21 cellular contexts compared by ENCODE assay signal in the genomic region with DNA sequence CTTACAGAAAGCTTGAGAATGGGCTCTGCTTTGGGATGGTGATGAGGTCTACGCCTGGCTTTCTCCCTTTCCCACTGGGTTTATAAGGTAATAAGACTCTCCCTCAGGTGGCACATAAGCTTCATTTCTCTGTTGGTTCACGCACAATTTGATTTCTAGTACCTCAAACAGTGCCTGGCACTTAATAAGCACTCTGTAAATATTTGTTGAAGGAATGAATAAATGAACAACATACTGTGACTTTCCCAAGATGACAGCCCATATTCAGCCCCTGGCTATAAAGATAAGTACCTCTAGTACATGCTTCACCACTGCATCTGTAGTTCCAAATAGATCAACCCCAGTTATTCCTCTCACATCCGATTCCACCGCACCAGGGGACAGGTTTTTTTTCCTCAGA. TPM values are rescaled to one million over a fixed set of nuclear protein-coding genes. Genes with fewer than 3 reads are reported as not detected.
DNase-seq lines count a peak whose midpoint lies in the region; ATAC-seq and TF ChIP-seq lines count a peak whose summit lies in the region.
"Had no signal": no experiment of that assay in that cellular context is flagged by ENCODE, and none has a peak within 500 bp of the region (broad histone marks: within the 10 kb centered on the region; RNA-seq: fewer than 3 reads in every experiment).

No MANE protein-coding gene starts in this region.

- H3K4me1 ChIP-seq in suprapubic skin: no peaks in the 10 kb centered on the region
- H3K4me1 ChIP-seq: A549, gastroesophageal sphincter, SJSA1 had no signal

- no peak for TF ChIP-seq CTCF in suprapubic skin (IDR thresholded peaks at IDR 0.05)
- TF ChIP-seq CTCF in RWPE1 (conservative IDR thresholded peaks at IDR 0.05; ENCODE audit: low read depth): no peak

- no peak for TF ChIP-seq POLR2A in suprapubic skin (IDR thresholded peaks at IDR 0.05)

- no peaks in the 10 kb centered on the region for H3K9me3 Mint-ChIP-seq in activated T-cell treated with anti-CD3 and anti-CD28 coated beads, Interleukin-2, amount 50 U/mL, for 72 hours
- H3K9me3 Mint-ChIP-seq: central memory CD8-positive, alpha-beta T cell; WTC11 had no signal

- H3K36me3 Mint-ChIP-seq in activated T-cell treated with anti-CD3 and anti-CD28 coated beads, Interleukin-2, amount 50 U/mL, for 72 hours (ENCODE audit: insufficient read depth in 2 of 2): peaks cover 6 to 49% of the 10 kb centered on the region in 2 donors

- H3K27ac ChIP-seq in substantia nigra (ENCODE audit: low read depth, low read length, poor library complexity, severe bottlenecking) (peak overlapping the region; percentile 56), suprapubic skin (no peak overlapping the region), RWPE1 (no peak overlapping the region)
- H3K27ac ChIP-seq: A549, C4-2B, gastroesophageal sphincter, PC-9, SJSA1 had no signal

- no peaks in the 10 kb centered on the region for H3K27me3 Mint-ChIP-seq in activated T-cell treated with anti-CD3 and anti-CD28 coated beads, Interleukin-2, amount 50 U/mL, for 72 hours (ENCODE audit: low read depth)
- H3K27me3 Mint-ChIP-seq: central memory CD8-positive, alpha-beta T cell had no signal

- H3K36me3 ChIP-seq in suprapubic skin: peaks cover 91% of the 10 kb centered on the region

- no peak overlapping the region for H3K4me3 Mint-ChIP-seq in activated T-cell treated with anti-CD3 and anti-CD28 coated beads, Interleukin-2, amount 50 U/mL, for 72 hours
- H3K4me3 Mint-ChIP-seq: central memory CD8-positive, alpha-beta T cell; WTC11 had no signal

- no peak for DNase-seq in activated T-cell treated with anti-CD3 and anti-CD28 coated beads, Interleukin-2, amount 50 U/mL, for 72 hours
- DNase-seq in activated T-cell treated with anti-CD3 and anti-CD28 coated beads, Interleukin-2, amount 50 U/mL, for 48 hours: no peak
- peak; percentile 49 to 63 for DNase-seq in NCI-H1930 (lab: John Stamatoyannopoulos, UW)
- DNase-seq in NCI-H748 (lab: John Stamatoyannopoulos, UW; ENCODE audit: unreplicated experiment): peak; percentile 96
- DNase-seq in substantia nigra (lab: John Stamatoyannopoulos, UW): no peak
- DNase-seq in suprapubic skin (ENCODE audit: low spot score in 2 of 2): no peak
- DNase-seq in GM03348 (ENCODE audit: low spot score): no peak
- no peak for DNase-seq in RWPE1 (ENCODE audit: low spot score)
- DNase-seq: activated effector memory CD4-positive, alpha-beta T cell treated with anti-CD3 and anti-CD28 coated beads, Interleukin-2, amount 50 U/mL, for 16 hours; effector CD4-positive, alpha-beta T cell; MG63; NCI-H524 treated with DMSO at 0.1 percent for 48 hours; PC-9; T-helper 2 cell had no signal

- POLR2A ChIA-PET in RWPE1 (lab: Yijun Ruan, JAX; ENCODE audit: low non-redundant PET): no interaction called here

- ATAC-seq in activated T-cell treated with anti-CD3 and anti-CD28 coated beads, Interleukin-2, amount 50 U/mL, for 72 hours (replicated peaks in 1 of 2): no peak
- ATAC-seq: A549, esophagus mucosa, gastroesophageal sphincter, WTC11 had no signal

- H3K27ac Mint-ChIP-seq in activated T-cell treated with anti-CD3 and anti-CD28 coated beads, Interleukin-2, amount 50 U/mL, for 72 hours: peak overlapping the region; percentile 8
- H3K27ac Mint-ChIP-seq: WTC11 had no signal

- no peak for TF ChIP-seq EP300 in suprapubic skin (IDR thresholded peaks at IDR 0.05)

- H3K4me3 ChIP-seq in suprapubic skin: no peak overlapping the region
- H3K4me3 ChIP-seq: A549, gastroesophageal sphincter, MG63, PC-9, SJSA1 had no signal

- H3K9me3 ChIP-seq in suprapubic skin: no peaks in the 10 kb centered on the region
- H3K9me3 ChIP-seq: A549, gastroesophageal sphincter, MG63, SJSA1 had no signal

- 96% methylated on average over 4 of the region's 4 CpGs for WGBS in suprapubic skin

- CTCF ChIA-PET in RWPE1 (lab: Yijun Ruan, JAX): no interaction called here

- H3K4me1 Mint-ChIP-seq in activated T-cell treated with anti-CD3 and anti-CD28 coated beads, Interleukin-2, amount 50 U/mL, for 72 hours (ENCODE audit: low read depth): no peaks in the 10 kb centered on the region
- H3K4me1 Mint-ChIP-seq: WTC11 had no signal

- H3K27me3 ChIP-seq in suprapubic skin: no peaks in the 10 kb centered on the region
- H3K27me3 ChIP-seq: gastroesophageal sphincter, MG63, SJSA1 had no signal

RNA-seq across cellular contexts. Expression of gene COPA, which starts 17.8 kb away (rescaled TPM):
- 100 to 1,000 TPM; 198 to 201 TPM for total RNA-seq in activated T-cell treated with anti-CD3 and anti-CD28 coated beads, Interleukin-2, amount 50 U/mL, for 72 hours
- total RNA-seq in suprapubic skin: 10 to 100 TPM; 62.5 to 92.9 (median 87.2) TPM

RNA-seq across cellular contexts. Expression of gene NCSTN, which starts 17.9 kb away (rescaled TPM):
- 10 to 100 TPM; 65.2 to 66.3 TPM for total RNA-seq in activated T-cell treated with anti-CD3 and anti-CD28 coated beads, Interleukin-2, amount 50 U/mL, for 72 hours
- total RNA-seq in suprapubic skin: 10 to 100 TPM; 53.4 to 94.1 (median 71.1) TPM

RNA-seq across cellular contexts. Expression of gene PEX19, which starts 40.3 kb away (rescaled TPM):
- 10 to 100 TPM; 48.8 to 49.1 TPM for total RNA-seq in activated T-cell treated with anti-CD3 and anti-CD28 coated beads, Interleukin-2, amount 50 U/mL, for 72 hours
- 10 to 100 TPM; 36.3 to 47.3 (median 45.0) TPM for total RNA-seq in suprapubic skin

RNA-seq across cellular contexts. Expression of gene NHLH1, which starts 41.6 kb away (rescaled TPM):
- total RNA-seq in activated T-cell treated with anti-CD3 and anti-CD28 coated beads, Interleukin-2, amount 50 U/mL, for 72 hours: under 1 TPM; 0.32 to 0.60 TPM
- under 1 TPM in 1 of 4 donors, not detected in 3; 0.39 TPM for total RNA-seq in suprapubic skin
- total RNA-seq: gastroesophageal sphincter had no signal

Comparison
In these comparisons a context has a peak if more than half of its experiments do, and no peak if none do; other contexts are left out.
1. DNase-seq: peak in NCI-H1930 (2 of 2) and NCI-H748 (single experiment); none in activated T-cell treated with anti-CD3 and anti-CD28 coated beads, Interleukin-2, amount 50 U/mL, for 72 hours (0 of 2), activated T-cell treated with anti-CD3 and anti-CD28 coated beads, Interleukin-2, amount 50 U/mL, for 48 hours (0 of 2), substantia nigra (0 of 49), suprapubic skin (0 of 2), GM03348 (single experiment) and RWPE1 (single experiment).